In the genomic region with DNA sequence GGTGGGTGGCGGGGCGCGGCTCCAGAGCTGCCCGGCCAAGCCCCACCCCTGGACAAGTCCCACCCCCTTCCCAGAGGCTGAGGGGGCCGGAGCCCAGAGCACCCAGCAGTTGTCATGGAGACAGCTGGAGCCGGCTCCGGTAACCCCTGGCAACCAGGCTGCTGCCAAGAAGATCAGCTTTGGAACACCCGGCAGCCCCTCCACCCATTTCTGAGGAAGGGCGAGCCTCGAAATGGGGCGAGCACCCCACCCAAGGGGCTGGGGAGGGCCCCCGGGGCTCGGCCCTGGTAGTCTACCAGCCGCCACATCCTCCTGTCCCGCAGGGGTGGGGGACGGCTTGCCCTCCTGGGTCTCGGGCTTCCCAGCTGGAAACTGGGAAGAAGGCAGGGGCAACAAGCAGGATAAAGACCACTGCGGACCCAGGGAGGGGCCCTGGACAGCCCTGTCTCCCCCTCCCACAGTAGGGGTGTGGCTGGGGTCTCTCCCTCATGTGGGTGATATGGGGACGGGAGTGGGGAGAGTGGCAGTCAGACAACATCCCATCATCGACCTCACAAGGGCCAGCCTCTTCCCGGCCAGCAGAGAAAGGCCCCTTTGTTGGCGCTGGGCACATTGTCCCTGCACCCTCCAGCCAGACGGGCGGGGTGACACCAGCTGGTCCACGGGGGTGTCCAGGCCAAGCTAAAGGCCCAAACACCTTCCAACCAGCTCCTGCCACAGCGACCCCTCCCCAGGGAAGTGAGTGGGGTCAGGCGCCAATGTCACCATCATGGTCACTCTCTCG, we compare ENCODE assay signal across 2 cellular contexts.
TF ChIP-seq lines count a peak whose summit lies in the region.

No MANE protein-coding gene starts in this region.

TF ChIP-seq in endothelial cell of umbilical vein, 7 proteins besides CTCF, POLR2A, EP300 and RAD21 (continued from another document):
- TF ChIP-seq JUN (IDR thresholded peaks at IDR 0.05; ENCODE audit: borderline replicate concordance, insufficient read depth, insufficient read length, low read depth): no peak
- TF ChIP-seq GATA2 (IDR thresholded peaks at IDR 0.05; ENCODE audit: insufficient read depth, insufficient read length, low read depth, low read length): no peak
- no peak for TF ChIP-seq MYC (IDR thresholded peaks at IDR 0.05; ENCODE audit: low read depth, low read length)
- TF ChIP-seq POLR2AphosphoS5 (IDR thresholded peaks at IDR 0.05; ENCODE audit: insufficient read depth, low read depth, low read length): no peak
- TF ChIP-seq FOS (IDR thresholded peaks at IDR 0.05; ENCODE audit: borderline replicate concordance, insufficient read depth, low read length): no peak
- TF ChIP-seq, protein P1, sequence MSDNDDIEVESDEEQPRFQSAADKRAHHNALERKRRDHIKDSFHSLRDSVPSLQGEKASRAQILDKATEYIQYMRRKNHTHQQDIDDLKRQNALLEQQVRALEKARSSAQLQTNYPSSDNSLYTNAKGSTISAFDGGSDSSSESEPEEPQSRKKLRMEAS (IDR thresholded peaks at IDR 0.05; ENCODE audit: insufficient read depth, insufficient read length): no peak

TF ChIP-seq in GM12891, 5 proteins besides CTCF, POLR2A, EP300 and RAD21 (continued from another document):
- TF ChIP-seq POLR2AphosphoS5 (IDR thresholded peaks at IDR 0.05; ENCODE audit: low read depth, low read length) (no peak), POU2F2 (IDR thresholded peaks at IDR 0.05; ENCODE audit: low read depth, low read length) (no peak), PAX5 (IDR thresholded peaks at IDR 0.05; ENCODE audit: insufficient read depth, low read length, severe bottlenecking) (no peak), TAF1 (IDR thresholded peaks at IDR 0.05; ENCODE audit: low read depth, low read length) (no peak)
TF ChIP-seq in GM12891: peak in this region for 0.
